19 cellular contexts compared by ENCODE assay signal in genomic region chr7:78576196-78576595, GRCh38.
A peak's percentile ranks its signal among the peaks of the same experiment; 100 is the strongest.
DNase-seq lines count a peak whose midpoint lies in the region; ATAC-seq and TF ChIP-seq lines count a peak whose summit lies in the region.
"Had no signal": no experiment of that assay in that cellular context is flagged by ENCODE, and none has a peak within 500 bp of the region (broad histone marks: within the 10 kb centered on the region; RNA-seq: fewer than 3 reads in every experiment).

No MANE protein-coding gene starts in this region.

- TF ChIP-seq CTCF in cardiac muscle cell (IDR thresholded peaks at IDR 0.05; ENCODE audit: low read depth, low read length), result no peak
- TF ChIP-seq CTCF in PC-3 (conservative IDR thresholded peaks at IDR 0.05; ENCODE audit: low read depth, low read length), result no peak
- TF ChIP-seq CTCF in smooth muscle cell (IDR thresholded peaks at IDR 0.05; ENCODE audit: borderline replicate concordance, insufficient read depth, poor library complexity, severe bottlenecking), result no peak

- H3K9me2 ChIP-seq in PC-3 (replicated peaks; ENCODE audit: low read length), result no peaks in the 10 kb centered on the region

- H3K27ac ChIP-seq in cardiac muscle cell, result peak overlapping the region; percentile 26
- H3K27ac ChIP-seq in PC-3 (ENCODE audit: low read length), result no peak overlapping the region
- H3K27ac ChIP-seq in smooth muscle cell (ENCODE audit: low read depth), result peak overlapping the region; percentile 51
- H3K27ac ChIP-seq: A549, coronary artery, hepatocyte, left ventricle myocardium inferior had no signal

- H3K79me2 ChIP-seq in PC-3 (ENCODE audit: low read length), result no peaks in the 10 kb centered on the region
- no peaks in the 10 kb centered on the region for H3K79me2 ChIP-seq in smooth muscle cell (ENCODE audit: low read depth)
- H3K79me2 ChIP-seq: hepatocyte had no signal

- no peaks in the 10 kb centered on the region for H4K20me1 ChIP-seq in PC-3 (ENCODE audit: low read length)
- no peaks in the 10 kb centered on the region for H4K20me1 ChIP-seq in smooth muscle cell (ENCODE audit: low read depth)

- peak; percentile 17 to 18 for DNase-seq in cardiac muscle cell (ENCODE audit: low read depth in 1 of 2, low spot score in 1 of 2)
- no peak for DNase-seq in Right ventricle myocardium inferior (ENCODE audit: missing footprints)
- DNase-seq in PC-3, result peak; percentile 21
- peak; percentile 17 for DNase-seq in hepatic stellate cell (ENCODE audit: low spot score)
- DNase-seq in smooth muscle cell (lab: John Stamatoyannopoulos, UW; ENCODE audit: unreplicated experiment), result no peak
- no peak for DNase-seq in DMS114 treated with DMSO at 0.1 percent for 48 hours (lab: John Stamatoyannopoulos, UW; ENCODE audit: unreplicated experiment)
- DNase-seq in SHP77 treated with DMSO at 0.1 percent for 48 hours (lab: John Stamatoyannopoulos, UW), result no peak
- no peak for DNase-seq in DMS79 (lab: John Stamatoyannopoulos, UW)
- DNase-seq: activated CD4-positive, alpha-beta T cell treated with anti-CD3 and anti-CD28 coated beads, Interleukin-2, amount 50 U/mL, for 1 hour; anterior cingulate cortex; COR-L47; erythroblast; left ventricle myocardium inferior; naive thymus-derived CD8-positive, alpha-beta T cell; NCI-H1105; Right ventricle myocardium superior had no signal

- H3K9ac ChIP-seq in PC-3 (ENCODE audit: low read length), result no peak overlapping the region
- no peak overlapping the region for H3K9ac ChIP-seq in smooth muscle cell (ENCODE audit: low read depth)

- POLR2A ChIA-PET in PC-3 (lab: Charles Lee; ENCODE audit: unreplicated experiment), result no interaction called here

- H3K4me2 ChIP-seq in PC-3 (ENCODE audit: low read length), result no peak overlapping the region
- peak overlapping the region; percentile 26 for H3K4me2 ChIP-seq in smooth muscle cell
- H3K4me2 ChIP-seq: A549, hepatocyte had no signal

- no peaks in the 10 kb centered on the region for H3K36me3 ChIP-seq in cardiac muscle cell
- H3K36me3 ChIP-seq in PC-3 (ENCODE audit: low read depth, low read length), result no peaks in the 10 kb centered on the region
- H3K36me3 ChIP-seq in smooth muscle cell (ENCODE audit: low read depth), result no peaks in the 10 kb centered on the region
- H3K36me3 ChIP-seq: left ventricle myocardium inferior had no signal

- CTCF ChIA-PET in PC-3 (lab: Charles Lee), result no interaction called here

- H3F3A ChIP-seq in PC-3 (ENCODE audit: low read length, unreplicated experiment), result no peaks in the 10 kb centered on the region
- H3F3A ChIP-seq in smooth muscle cell (ENCODE audit: low read depth), result no peaks in the 10 kb centered on the region

- H3K9me3 ChIP-seq in cardiac muscle cell (ENCODE audit: low read depth) (no peaks in the 10 kb centered on the region), PC-3 (ENCODE audit: low read length) (no peaks in the 10 kb centered on the region), smooth muscle cell (replicated peaks; ENCODE audit: low read depth) (no peaks in the 10 kb centered on the region)
- H3K9me3 ChIP-seq: A549, left ventricle myocardium inferior had no signal

- H3K4me3 ChIP-seq in cardiac muscle cell, result no peak overlapping the region
- H3K4me3 ChIP-seq in PC-3 (ENCODE audit: low read length), result no peak overlapping the region
- H3K4me3 ChIP-seq in smooth muscle cell, result no peak overlapping the region
- H3K4me3 ChIP-seq: A549, coronary artery, hepatocyte, left ventricle myocardium inferior had no signal

- BruUV-seq in PC-3 (replicated peaks; lab: Mats Ljungman, UMichigan), result no TSS peak

- intact Hi-C loops in Right ventricle myocardium inferior (cut with DNase I), result no loop called here
- intact Hi-C loops in PC-3 (cut with micrococcal nuclease), result loop anchor here (5.0 kb wide), 1 partner anchor 64 kb away; no protein-coding TSS in a partner anchor

- ATAC-seq in Right ventricle myocardium inferior (no peak), PC-3 (no peak)
- ATAC-seq: A549; naive thymus-derived CD8-positive, alpha-beta T cell had no signal

- H3K4me1 ChIP-seq in cardiac muscle cell (ENCODE audit: low read depth), result no peaks in the 10 kb centered on the region
- no peaks in the 10 kb centered on the region for H3K4me1 ChIP-seq in PC-3 (ENCODE audit: insufficient read depth, low read length)
- peaks cover 16% of the 10 kb centered on the region for H3K4me1 ChIP-seq in smooth muscle cell (ENCODE audit: low read depth)
- H3K4me1 ChIP-seq: A549, left ventricle myocardium inferior had no signal

- no peaks in the 10 kb centered on the region for H3K27me3 ChIP-seq in cardiac muscle cell
- H3K27me3 ChIP-seq in PC-3 (ENCODE audit: low read length), result peaks cover 13% of the 10 kb centered on the region
- no peaks in the 10 kb centered on the region for H3K27me3 ChIP-seq in smooth muscle cell (ENCODE audit: low read depth)
- H3K27me3 ChIP-seq: hepatocyte had no signal

- H2AFZ ChIP-seq in PC-3 (ENCODE audit: low read length) (no peak overlapping the region), smooth muscle cell (ENCODE audit: low read depth) (no peak overlapping the region)
- H2AFZ ChIP-seq: hepatocyte had no signal

Comparison
In these comparisons a context has a peak if more than half of its experiments do, and no peak if none do; other contexts are left out.
1. DNase-seq: peak in cardiac muscle cell (2 of 2), PC-3 (single experiment) and hepatic stellate cell (single experiment); none in Right ventricle myocardium inferior (single experiment), smooth muscle cell (single experiment), DMS114 treated with DMSO at 0.1 percent for 48 hours (single experiment), SHP77 treated with DMSO at 0.1 percent for 48 hours (single experiment) and DMS79 (single experiment).